Comparison of ENCODE assay signal across 1 cellular context in the genomic region with DNA sequence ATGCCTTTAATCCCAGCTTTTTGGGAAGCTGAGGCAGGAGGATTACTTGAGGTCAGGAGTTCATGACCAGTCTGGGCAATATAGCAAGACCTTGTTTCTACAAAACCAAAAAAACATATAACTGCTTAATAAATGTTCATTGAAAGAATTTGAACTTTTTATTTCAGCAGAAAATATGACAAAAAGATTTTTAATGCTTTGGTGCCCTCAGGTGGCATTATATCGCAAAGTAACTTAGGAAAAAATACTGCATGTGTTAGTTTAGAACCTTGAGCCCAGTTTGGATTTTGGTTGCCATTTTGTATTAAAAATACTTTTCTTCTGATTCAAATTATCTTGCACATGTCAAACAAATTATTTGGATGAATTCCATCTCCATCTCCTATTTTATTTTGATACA.
TF ChIP-seq lines count a peak whose summit lies in the region.

No MANE protein-coding gene starts in this region.

TF ChIP-seq in H1, 55 proteins besides CTCF, POLR2A, EP300 and RAD21:
- TF ChIP-seq BCL11A (IDR thresholded peaks at IDR 0.05; ENCODE audit: low read depth in 2 of 2, low read length in 2 of 2) = no peak
- TF ChIP-seq ASH2L (IDR thresholded peaks at IDR 0.05; ENCODE audit: low read length) = no peak
- TF ChIP-seq, protein P1, sequence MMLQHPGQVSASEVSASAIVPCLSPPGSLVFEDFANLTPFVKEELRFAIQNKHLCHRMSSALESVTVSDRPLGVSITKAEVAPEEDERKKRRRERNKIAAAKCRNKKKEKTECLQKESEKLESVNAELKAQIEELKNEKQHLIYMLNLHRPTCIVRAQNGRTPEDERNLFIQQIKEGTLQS (IDR thresholded peaks at IDR 0.05; ENCODE audit: insufficient read depth, low read depth, low read length) = no peak
- no peak for TF ChIP-seq RNF2 (IDR thresholded peaks at IDR 0.05; ENCODE audit: borderline replicate concordance, low read depth, low read length, missing control alignments, poor library complexity, severe bottlenecking)
- TF ChIP-seq TAF1 (IDR thresholded peaks at IDR 0.05; ENCODE audit: low read depth, low read length) = no peak
- TF ChIP-seq HDAC6 (IDR thresholded peaks at IDR 0.05; ENCODE audit: low read depth, low read length) = no peak
- TF ChIP-seq CHD1 (IDR thresholded peaks at IDR 0.05; ENCODE audit: low read depth, low read length) = no peak
- no peak for TF ChIP-seq SP4 (IDR thresholded peaks at IDR 0.05; ENCODE audit: low read length)
- no peak for TF ChIP-seq CTBP2 (IDR thresholded peaks at IDR 0.05; ENCODE audit: borderline replicate concordance, insufficient read depth, insufficient read length, low read length)
- TF ChIP-seq TEAD4 (IDR thresholded peaks at IDR 0.05; ENCODE audit: low read depth, low read length) = no peak
- no peak for TF ChIP-seq SIX5 (IDR thresholded peaks at IDR 0.05; ENCODE audit: low read depth, low read length)
- no peak for TF ChIP-seq POU5F1 (IDR thresholded peaks at IDR 0.05; ENCODE audit: low read depth, low read length)
- no peak for TF ChIP-seq JUND (IDR thresholded peaks at IDR 0.05; ENCODE audit: low read length)
- no peak for TF ChIP-seq RFX5 (IDR thresholded peaks at IDR 0.05; ENCODE audit: borderline replicate concordance, low read depth, low read length)
- no peak for TF ChIP-seq GTF2F1 (IDR thresholded peaks at IDR 0.05; ENCODE audit: borderline replicate concordance, low read depth, low read length)
